ENCODE assay signal across 1 cellular context in the genomic region with DNA sequence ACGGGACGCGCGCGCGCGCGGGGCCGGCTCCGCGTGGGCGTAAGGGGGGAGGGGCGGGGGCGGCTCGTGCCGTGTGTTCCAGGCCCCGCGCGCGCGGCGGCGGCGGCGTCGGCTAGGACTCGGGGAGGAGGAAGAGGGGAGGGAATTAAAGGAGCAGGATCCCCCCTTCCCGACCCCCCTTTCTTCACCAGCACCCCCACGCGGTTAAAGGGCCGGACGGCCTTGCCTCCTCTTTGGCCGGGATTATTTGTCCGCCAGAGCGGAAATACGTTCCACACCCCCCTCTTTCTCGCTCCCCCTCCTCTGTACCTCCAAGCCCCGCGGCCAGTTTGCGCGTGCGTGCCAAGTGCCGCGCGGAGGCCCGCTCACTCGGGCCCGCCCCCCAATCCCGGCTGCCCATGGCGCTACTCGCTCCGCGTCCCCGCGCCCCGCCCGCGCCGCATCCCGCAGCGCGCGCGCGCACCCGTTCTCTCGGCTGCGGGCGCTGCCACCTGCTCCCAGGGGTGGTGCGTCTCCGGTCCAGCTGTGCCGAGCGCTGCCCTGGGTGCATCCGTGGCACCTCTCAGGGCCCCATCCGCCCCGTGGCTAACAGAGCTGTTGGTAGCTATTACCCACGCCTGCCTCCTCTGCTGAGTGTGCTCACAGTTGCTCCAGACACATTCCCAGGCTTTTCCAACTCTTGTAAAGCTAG.
TF ChIP-seq lines count a peak whose summit lies in the region.

A gene with protein sequence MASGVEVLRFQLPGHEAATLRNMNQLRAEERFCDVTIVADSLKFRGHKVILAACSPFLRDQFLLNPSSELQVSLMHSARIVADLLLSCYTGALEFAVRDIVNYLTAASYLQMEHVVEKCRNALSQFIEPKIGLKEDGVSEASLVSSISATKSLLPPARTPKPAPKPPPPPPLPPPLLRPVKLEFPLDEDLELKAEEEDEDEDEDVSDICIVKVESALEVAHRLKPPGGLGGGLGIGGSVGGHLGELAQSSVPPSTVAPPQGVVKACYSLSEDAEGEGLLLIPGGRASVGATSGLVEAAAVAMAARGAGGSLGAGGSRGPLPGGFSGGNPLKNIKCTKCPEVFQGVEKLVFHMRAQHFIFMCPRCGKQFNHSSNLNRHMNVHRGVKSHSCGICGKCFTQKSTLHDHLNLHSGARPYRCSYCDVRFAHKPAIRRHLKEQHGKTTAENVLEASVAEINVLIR (minus strand): TSS at position 134 of the 691 bp plus-strand sequence. CDS start 781 bp downstream, outside the sequence.

TF ChIP-seq in K562, 482 proteins besides CTCF, POLR2A, EP300 and RAD21 (continued from another document and continues in another):
- TF ChIP-seq, protein P1, sequence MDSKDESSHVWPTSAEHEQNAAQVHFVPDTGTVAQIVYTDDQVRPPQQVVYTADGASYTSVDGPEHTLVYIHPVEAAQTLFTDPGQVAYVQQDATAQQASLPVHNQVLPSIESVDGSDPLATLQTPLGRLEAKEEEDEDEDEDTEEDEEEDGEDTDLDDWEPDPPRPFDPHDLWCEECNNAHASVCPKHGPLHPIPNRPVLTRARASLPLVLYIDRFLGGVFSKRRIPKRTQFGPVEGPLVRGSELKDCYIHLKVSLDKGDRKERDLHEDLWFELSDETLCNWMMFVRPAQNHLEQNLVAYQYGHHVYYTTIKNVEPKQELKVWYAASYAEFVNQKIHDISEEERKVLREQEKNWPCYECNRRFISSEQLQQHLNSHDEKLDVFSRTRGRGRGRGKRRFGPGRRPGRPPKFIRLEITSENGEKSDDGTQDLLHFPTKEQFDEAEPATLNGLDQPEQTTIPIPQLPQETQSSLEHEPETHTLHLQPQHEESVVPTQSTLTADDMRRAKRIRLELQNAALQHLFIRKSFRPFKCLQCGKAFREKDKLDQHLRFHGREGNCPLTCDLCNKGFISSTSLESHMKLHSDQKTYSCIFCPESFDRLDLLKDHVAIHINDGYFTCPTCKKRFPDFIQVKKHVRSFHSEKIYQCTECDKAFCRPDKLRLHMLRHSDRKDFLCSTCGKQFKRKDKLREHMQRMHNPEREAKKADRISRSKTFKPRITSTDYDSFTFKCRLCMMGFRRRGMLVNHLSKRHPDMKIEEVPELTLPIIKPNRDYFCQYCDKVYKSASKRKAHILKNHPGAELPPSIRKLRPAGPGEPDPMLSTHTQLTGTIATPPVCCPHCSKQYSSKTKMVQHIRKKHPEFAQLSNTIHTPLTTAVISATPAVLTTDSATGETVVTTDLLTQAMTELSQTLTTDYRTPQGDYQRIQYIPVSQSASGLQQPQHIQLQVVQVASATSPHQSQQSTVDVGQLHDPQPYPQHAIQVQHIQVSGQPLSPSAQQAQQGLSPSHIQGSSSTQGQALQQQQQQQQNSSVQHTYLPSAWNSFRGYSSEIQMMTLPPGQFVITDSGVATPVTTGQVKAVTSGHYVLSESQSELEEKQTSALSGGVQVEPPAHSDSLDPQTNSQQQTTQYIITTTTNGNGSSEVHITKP (IDR thresholded peaks at IDR 0.05; ENCODE audit: partially characterized antibody) = peak; percentile 68
- TF ChIP-seq, protein P2, sequence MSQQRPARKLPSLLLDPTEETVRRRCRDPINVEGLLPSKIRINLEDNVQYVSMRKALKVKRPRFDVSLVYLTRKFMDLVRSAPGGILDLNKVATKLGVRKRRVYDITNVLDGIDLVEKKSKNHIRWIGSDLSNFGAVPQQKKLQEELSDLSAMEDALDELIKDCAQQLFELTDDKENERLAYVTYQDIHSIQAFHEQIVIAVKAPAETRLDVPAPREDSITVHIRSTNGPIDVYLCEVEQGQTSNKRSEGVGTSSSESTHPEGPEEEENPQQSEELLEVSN (IDR thresholded peaks at IDR 0.05; ENCODE audit: borderline replicate concordance in 1 of 2, extremely low read depth in 1 of 2, insufficient read depth in 1 of 2, insufficient read length in 1 of 2, low read depth in 1 of 2, low read length in 1 of 2, poor library complexity in 1 of 2, severe bottlenecking in 1 of 2) = peak; percentile 37 to 75
- no peak for TF ChIP-seq IFI16 (CRISPR knock-in tag; IDR thresholded peaks at IDR 0.05)
- TF ChIP-seq, protein P3, sequence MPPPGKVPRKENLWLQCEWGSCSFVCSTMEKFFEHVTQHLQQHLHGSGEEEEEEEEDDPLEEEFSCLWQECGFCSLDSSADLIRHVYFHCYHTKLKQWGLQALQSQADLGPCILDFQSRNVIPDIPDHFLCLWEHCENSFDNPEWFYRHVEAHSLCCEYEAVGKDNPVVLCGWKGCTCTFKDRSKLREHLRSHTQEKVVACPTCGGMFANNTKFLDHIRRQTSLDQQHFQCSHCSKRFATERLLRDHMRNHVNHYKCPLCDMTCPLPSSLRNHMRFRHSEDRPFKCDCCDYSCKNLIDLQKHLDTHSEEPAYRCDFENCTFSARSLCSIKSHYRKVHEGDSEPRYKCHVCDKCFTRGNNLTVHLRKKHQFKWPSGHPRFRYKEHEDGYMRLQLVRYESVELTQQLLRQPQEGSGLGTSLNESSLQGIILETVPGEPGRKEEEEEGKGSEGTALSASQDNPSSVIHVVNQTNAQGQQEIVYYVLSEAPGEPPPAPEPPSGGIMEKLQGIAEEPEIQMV (tag; conservative IDR thresholded peaks at IDR 0.05; ENCODE audit: low read depth) = no peak
- TF ChIP-seq, protein P4, sequence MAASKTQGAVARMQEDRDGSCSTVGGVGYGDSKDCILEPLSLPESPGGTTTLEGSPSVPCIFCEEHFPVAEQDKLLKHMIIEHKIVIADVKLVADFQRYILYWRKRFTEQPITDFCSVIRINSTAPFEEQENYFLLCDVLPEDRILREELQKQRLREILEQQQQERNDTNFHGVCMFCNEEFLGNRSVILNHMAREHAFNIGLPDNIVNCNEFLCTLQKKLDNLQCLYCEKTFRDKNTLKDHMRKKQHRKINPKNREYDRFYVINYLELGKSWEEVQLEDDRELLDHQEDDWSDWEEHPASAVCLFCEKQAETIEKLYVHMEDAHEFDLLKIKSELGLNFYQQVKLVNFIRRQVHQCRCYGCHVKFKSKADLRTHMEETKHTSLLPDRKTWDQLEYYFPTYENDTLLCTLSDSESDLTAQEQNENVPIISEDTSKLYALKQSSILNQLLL (CRISPR knock-in tag; IDR thresholded peaks at IDR 0.05; ENCODE audit: borderline replicate concordance) = no peak
- TF ChIP-seq NEUROD1 (IDR thresholded peaks at IDR 0.05; ENCODE audit: borderline replicate concordance, low read depth, low read length, partially characterized antibody) = no peak
- TF ChIP-seq, protein P5, sequence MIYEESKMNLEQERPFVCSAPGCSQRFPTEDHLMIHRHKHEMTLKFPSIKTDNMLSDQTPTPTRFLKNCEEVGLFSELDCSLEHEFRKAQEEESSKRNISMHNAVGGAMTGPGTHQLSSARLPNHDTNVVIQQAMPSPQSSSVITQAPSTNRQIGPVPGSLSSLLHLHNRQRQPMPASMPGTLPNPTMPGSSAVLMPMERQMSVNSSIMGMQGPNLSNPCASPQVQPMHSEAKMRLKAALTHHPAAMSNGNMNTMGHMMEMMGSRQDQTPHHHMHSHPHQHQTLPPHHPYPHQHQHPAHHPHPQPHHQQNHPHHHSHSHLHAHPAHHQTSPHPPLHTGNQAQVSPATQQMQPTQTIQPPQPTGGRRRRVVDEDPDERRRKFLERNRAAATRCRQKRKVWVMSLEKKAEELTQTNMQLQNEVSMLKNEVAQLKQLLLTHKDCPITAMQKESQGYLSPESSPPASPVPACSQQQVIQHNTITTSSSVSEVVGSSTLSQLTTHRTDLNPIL (CRISPR knock-in tag; IDR thresholded peaks at IDR 0.05) = no peak
- TF ChIP-seq, protein P6, sequence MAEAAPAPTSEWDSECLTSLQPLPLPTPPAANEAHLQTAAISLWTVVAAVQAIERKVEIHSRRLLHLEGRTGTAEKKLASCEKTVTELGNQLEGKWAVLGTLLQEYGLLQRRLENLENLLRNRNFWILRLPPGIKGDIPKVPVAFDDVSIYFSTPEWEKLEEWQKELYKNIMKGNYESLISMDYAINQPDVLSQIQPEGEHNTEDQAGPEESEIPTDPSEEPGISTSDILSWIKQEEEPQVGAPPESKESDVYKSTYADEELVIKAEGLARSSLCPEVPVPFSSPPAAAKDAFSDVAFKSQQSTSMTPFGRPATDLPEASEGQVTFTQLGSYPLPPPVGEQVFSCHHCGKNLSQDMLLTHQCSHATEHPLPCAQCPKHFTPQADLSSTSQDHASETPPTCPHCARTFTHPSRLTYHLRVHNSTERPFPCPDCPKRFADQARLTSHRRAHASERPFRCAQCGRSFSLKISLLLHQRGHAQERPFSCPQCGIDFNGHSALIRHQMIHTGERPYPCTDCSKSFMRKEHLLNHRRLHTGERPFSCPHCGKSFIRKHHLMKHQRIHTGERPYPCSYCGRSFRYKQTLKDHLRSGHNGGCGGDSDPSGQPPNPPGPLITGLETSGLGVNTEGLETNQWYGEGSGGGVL (CRISPR knock-in tag; IDR thresholded peaks at IDR 0.05) = no peak
- TF ChIP-seq, protein P7, sequence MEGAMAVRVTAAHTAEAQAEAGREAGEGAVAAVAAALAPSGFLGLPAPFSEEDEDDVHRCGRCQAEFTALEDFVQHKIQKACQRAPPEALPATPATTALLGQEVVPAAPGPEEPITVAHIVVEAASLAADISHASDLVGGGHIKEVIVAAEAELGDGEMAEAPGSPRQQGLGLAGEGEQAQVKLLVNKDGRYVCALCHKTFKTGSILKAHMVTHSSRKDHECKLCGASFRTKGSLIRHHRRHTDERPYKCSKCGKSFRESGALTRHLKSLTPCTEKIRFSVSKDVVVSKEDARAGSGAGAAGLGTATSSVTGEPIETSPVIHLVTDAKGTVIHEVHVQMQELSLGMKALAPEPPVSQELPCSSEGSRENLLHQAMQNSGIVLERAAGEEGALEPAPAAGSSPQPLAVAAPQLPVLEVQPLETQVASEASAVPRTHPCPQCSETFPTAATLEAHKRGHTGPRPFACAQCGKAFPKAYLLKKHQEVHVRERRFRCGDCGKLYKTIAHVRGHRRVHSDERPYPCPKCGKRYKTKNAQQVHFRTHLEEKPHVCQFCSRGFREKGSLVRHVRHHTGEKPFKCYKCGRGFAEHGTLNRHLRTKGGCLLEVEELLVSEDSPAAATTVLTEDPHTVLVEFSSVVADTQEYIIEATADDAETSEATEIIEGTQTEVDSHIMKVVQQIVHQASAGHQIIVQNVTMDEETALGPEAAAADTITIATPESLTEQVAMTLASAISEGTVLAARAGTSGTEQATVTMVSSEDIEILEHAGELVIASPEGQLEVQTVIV (CRISPR knock-in tag; IDR thresholded peaks at IDR 0.05; ENCODE audit: borderline replicate concordance) = no peak
- TF ChIP-seq, protein P8, sequence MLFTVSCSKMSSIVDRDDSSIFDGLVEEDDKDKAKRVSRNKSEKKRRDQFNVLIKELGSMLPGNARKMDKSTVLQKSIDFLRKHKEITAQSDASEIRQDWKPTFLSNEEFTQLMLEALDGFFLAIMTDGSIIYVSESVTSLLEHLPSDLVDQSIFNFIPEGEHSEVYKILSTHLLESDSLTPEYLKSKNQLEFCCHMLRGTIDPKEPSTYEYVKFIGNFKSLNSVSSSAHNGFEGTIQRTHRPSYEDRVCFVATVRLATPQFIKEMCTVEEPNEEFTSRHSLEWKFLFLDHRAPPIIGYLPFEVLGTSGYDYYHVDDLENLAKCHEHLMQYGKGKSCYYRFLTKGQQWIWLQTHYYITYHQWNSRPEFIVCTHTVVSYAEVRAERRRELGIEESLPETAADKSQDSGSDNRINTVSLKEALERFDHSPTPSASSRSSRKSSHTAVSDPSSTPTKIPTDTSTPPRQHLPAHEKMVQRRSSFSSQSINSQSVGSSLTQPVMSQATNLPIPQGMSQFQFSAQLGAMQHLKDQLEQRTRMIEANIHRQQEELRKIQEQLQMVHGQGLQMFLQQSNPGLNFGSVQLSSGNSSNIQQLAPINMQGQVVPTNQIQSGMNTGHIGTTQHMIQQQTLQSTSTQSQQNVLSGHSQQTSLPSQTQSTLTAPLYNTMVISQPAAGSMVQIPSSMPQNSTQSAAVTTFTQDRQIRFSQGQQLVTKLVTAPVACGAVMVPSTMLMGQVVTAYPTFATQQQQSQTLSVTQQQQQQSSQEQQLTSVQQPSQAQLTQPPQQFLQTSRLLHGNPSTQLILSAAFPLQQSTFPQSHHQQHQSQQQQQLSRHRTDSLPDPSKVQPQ (CRISPR knock-in tag; IDR thresholded peaks at IDR 0.05; ENCODE audit: borderline replicate concordance) = no peak
- TF ChIP-seq KAT7 (CRISPR knock-in tag; IDR thresholded peaks at IDR 0.05; ENCODE audit: borderline replicate concordance) = 0 out of 2 replicates have a peak, but pooled peaks have one; percentile 14
- TF ChIP-seq, protein P9, sequence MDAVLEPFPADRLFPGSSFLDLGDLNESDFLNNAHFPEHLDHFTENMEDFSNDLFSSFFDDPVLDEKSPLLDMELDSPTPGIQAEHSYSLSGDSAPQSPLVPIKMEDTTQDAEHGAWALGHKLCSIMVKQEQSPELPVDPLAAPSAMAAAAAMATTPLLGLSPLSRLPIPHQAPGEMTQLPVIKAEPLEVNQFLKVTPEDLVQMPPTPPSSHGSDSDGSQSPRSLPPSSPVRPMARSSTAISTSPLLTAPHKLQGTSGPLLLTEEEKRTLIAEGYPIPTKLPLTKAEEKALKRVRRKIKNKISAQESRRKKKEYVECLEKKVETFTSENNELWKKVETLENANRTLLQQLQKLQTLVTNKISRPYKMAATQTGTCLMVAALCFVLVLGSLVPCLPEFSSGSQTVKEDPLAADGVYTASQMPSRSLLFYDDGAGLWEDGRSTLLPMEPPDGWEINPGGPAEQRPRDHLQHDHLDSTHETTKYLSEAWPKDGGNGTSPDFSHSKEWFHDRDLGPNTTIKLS (IDR thresholded peaks at IDR 0.05; ENCODE audit: borderline replicate concordance, low read depth) = 0 out of 2 replicates have a peak, but pooled peaks have one; percentile 45
- no peak; the same call in 1 of the 2 replicates for TF ChIP-seq SP1 (CRISPR knock-in tag; IDR thresholded peaks at IDR 0.05)
- TF ChIP-seq YY1 (IDR thresholded peaks at IDR 0.05; ENCODE audit: borderline replicate concordance in 1 of 3, control insufficient read depth in 1 of 3, extremely low read depth in 1 of 3, insufficient read depth in 3 of 3, insufficient read length in 1 of 3, insufficient replicate concordance in 2 of 3, low read depth in 1 of 3, low read length in 2 of 3) = peak in 2 of 3 experiments; percentile 32 to 59
- TF ChIP-seq, protein P10, sequence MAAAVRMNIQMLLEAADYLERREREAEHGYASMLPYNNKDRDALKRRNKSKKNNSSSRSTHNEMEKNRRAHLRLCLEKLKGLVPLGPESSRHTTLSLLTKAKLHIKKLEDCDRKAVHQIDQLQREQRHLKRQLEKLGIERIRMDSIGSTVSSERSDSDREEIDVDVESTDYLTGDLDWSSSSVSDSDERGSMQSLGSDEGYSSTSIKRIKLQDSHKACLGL (CRISPR knock-in tag; IDR thresholded peaks at IDR 0.05; ENCODE audit: borderline replicate concordance, poor library complexity, severe bottlenecking) = no peak
- no peak for TF ChIP-seq CBFB (CRISPR knock-in tag; IDR thresholded peaks at IDR 0.05)
- TF ChIP-seq HDAC2 (IDR thresholded peaks at IDR 0.05) = no peak
- no peak for TF ChIP-seq NFIC (IDR thresholded peaks at IDR 0.05)
- no peak for TF ChIP-seq ELF4 (CRISPR knock-in tag; IDR thresholded peaks at IDR 0.05)
- TF ChIP-seq, protein P11, sequence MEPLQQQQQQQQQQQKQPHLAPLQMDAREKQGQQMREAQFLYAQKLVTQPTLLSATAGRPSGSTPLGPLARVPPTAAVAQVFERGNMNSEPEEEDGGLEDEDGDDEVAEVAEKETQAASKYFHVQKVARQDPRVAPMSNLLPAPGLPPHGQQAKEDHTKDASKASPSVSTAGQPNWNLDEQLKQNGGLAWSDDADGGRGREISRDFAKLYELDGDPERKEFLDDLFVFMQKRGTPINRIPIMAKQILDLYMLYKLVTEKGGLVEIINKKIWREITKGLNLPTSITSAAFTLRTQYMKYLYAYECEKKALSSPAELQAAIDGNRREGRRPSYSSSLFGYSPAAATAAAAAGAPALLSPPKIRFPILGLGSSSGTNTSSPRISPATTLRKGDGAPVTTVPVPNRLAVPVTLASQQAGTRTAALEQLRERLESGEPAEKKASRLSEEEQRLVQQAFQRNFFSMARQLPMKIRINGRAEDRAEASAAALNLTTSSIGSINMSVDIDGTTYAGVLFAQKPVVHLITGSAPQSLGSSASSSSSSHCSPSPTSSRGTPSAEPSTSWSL (CRISPR knock-in tag; IDR thresholded peaks at IDR 0.05; ENCODE audit: borderline replicate concordance) = 0 out of 2 replicates have a peak, but pooled peaks have one; percentile 85
- TF ChIP-seq ZFP36 (IDR thresholded peaks at IDR 0.05; ENCODE audit: low read depth, low read length, partially characterized antibody) = no peak
- TF ChIP-seq ZKSCAN1 (IDR thresholded peaks at IDR 0.05; ENCODE audit: low read depth, low read length) = no peak
- no peak for TF ChIP-seq PHF21A (IDR thresholded peaks at IDR 0.05; ENCODE audit: borderline replicate concordance, low read depth)
